In the genomic region with DNA sequence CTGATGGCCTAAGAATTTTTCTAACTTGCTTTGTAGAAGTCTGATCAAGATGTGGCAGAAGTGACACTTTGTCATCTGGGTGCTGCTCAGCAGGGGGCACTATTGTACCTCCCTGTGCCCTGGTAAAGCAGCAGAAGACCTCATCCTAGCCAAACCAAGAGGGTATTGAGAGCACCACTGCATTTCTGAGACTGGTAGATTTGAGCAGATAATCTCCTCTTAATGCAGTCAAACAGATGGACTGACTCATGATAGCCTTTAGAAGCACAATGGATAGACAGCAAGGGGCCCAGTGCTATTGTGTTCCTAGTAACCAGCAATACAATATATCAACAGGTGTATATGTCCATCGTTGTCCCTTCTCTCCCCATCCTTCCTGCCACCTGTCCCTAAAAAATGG, we compare ENCODE assay signal across 8 cellular contexts. TPM values are rescaled to one million over a fixed set of nuclear protein-coding genes. Genes with fewer than 3 reads are reported as not detected.
DNase-seq lines count a peak whose midpoint lies in the region; ATAC-seq, FAIRE-seq and TF ChIP-seq lines count a peak whose summit lies in the region.

No MANE protein-coding gene starts in this region.

- no peak overlapping the region for H3K4me2 ChIP-seq in HepG2 (ENCODE audit: low read depth, low read length)

- H3K79me2 ChIP-seq in HepG2 (ENCODE audit: insufficient read depth, low read length): peaks cover 16% of the 10 kb centered on the region

- intact Hi-C loops in HepG2 (cut with micrococcal nuclease; ENCODE audit: unreplicated experiment): no loop called here

- BruUV-seq in HepG2 (replicated peaks; lab: Mats Ljungman, UMichigan): no TSS peak

- WGBS in HepG2 (ENCODE audit: low lambda C conversion rate): 20% methylated on average over 1 of the region's 1 CpG

- no peak for TF ChIP-seq EP300 in HepG2 (IDR thresholded peaks at IDR 0.05; ENCODE audit: low read depth in 2 of 2, low read length in 2 of 2)
- no peak for TF ChIP-seq EP300 in HepG2 (CRISPR knock-in tag; IDR thresholded peaks at IDR 0.05; ENCODE audit: borderline replicate concordance)

- H3K9me3 ChIP-seq in HepG2 (ENCODE audit: low read length): no peaks in the 10 kb centered on the region

- peak; percentile 44; the same call in 1 of the 2 replicates for TF ChIP-seq RAD21 in HepG2 (CRISPR knock-in tag; IDR thresholded peaks at IDR 0.05)

- H3K4me3 ChIP-seq in astrocyte of the spinal cord (ENCODE audit: low read depth, low read length) (no peak overlapping the region), HepG2 (replicated peaks in 1 of 3; ENCODE audit: insufficient read depth in 1 of 3, low read depth in 2 of 3, low read length in 3 of 3) (no peak overlapping the region)

- no peak for TF ChIP-seq POLR2A in HepG2 (IDR thresholded peaks at IDR 0.05; ENCODE audit: insufficient read depth in 1 of 2, low read depth in 2 of 2, low read length in 2 of 2)

- H3K27me3 ChIP-seq in HepG2 (ENCODE audit: control insufficient read depth in 1 of 2, insufficient read depth in 2 of 2, low read length in 2 of 2): no peaks in the 10 kb centered on the region; a peak in 1 of 5 replicates

- no peak overlapping the region for H3K4me3 Mint-ChIP-seq in stimulated activated naive B cell treated with anti-CD40 and anti-IgM and Interleukin-4, amounts not matched to agents 10 μg/mL and 1 μg/mL and 100 μg/mL, for 72 hours

- H3K27ac ChIP-seq in HepG2 (ENCODE audit: extremely low read length, insufficient read depth, low read length): no peak overlapping the region

- H3K27me3 Mint-ChIP-seq in stimulated activated naive B cell treated with anti-CD40 and anti-IgM and Interleukin-4, amounts not matched to agents 10 μg/mL and 1 μg/mL and 100 μg/mL, for 72 hours: peaks cover 2 to 3% of the 10 kb centered on the region in 2 donors

- H3K9me3 Mint-ChIP-seq in stimulated activated naive B cell treated with anti-CD40 and anti-IgM and Interleukin-4, amounts not matched to agents 10 μg/mL and 1 μg/mL and 100 μg/mL, for 72 hours: no peaks in the 10 kb centered on the region

- peaks cover 17 to 18% of the 10 kb centered on the region in 2 donors for H3K36me3 Mint-ChIP-seq in stimulated activated naive B cell treated with anti-CD40 and anti-IgM and Interleukin-4, amounts not matched to agents 10 μg/mL and 1 μg/mL and 100 μg/mL, for 72 hours

- peaks cover 34% of the 10 kb centered on the region for H3K4me1 ChIP-seq in HepG2 (ENCODE audit: insufficient read depth, low read length)

- H3K36me3 ChIP-seq in HepG2 (replicated peaks in 1 of 2; ENCODE audit: control insufficient read depth in 1 of 2, insufficient read depth in 2 of 2, low read length in 2 of 2): no peaks in the 10 kb centered on the region

- POLR2A ChIA-PET in GM10248 (lab: Yijun Ruan, JAX) (no interaction called here), HepG2 (lab: Yijun Ruan, JAX) (no interaction called here)

- no peak overlapping the region for H3K27ac Mint-ChIP-seq in stimulated activated naive B cell treated with anti-CD40 and anti-IgM and Interleukin-4, amounts not matched to agents 10 μg/mL and 1 μg/mL and 100 μg/mL, for 72 hours

- peaks cover 14% of the 10 kb centered on the region for H4K20me1 ChIP-seq in HepG2 (ENCODE audit: insufficient read depth, low read length)

- no peak overlapping the region for H2AFZ ChIP-seq in HepG2 (ENCODE audit: low read length)

- H3K4me1 Mint-ChIP-seq in stimulated activated naive B cell treated with anti-CD40 and anti-IgM and Interleukin-4, amounts not matched to agents 10 μg/mL and 1 μg/mL and 100 μg/mL, for 72 hours: peaks cover 7 to 11% of the 10 kb centered on the region in 2 donors

- no peak overlapping the region for H3K9ac ChIP-seq in HepG2 (ENCODE audit: insufficient read depth, low read depth, low read length)

- DNase-seq in GM10248 (ENCODE audit: extremely low spot score) (peak; percentile 62), NCI-H128 (lab: John Stamatoyannopoulos, UW; ENCODE audit: unreplicated experiment) (peak; percentile 53), T-helper 22 cell (ENCODE audit: low read depth) (peak; percentile 14), astrocyte of the spinal cord (ENCODE audit: low read depth, low spot score) (peak; percentile 35), HepG2 (ENCODE audit: low spot score) (peak; percentile 43)
- peak; percentile 36 for DNase-seq in stimulated activated naive B cell treated with anti-CD40 and anti-IgM and Interleukin-4, amounts not matched to agents 10 μg/mL and 1 μg/mL and 100 μg/mL, for 72 hours

- CTCF ChIA-PET in GM10248 (lab: Yijun Ruan, JAX) (interaction anchor here (1.0 to 1.3 kb wide), 3 partner anchors 12 to 86 kb away, joined by 3 to 4 read pairs (median 3); no protein-coding TSS in a partner anchor), HepG2 (lab: Yijun Ruan, JAX; ENCODE audit: low intra/inter-chr PET ratio, low total read pairs) (interaction anchor here (0.9 to 2.5 kb wide), 3 partner anchors 13 to 149 kb away, joined by 3 to 20 read pairs (median 3); a partner anchor contains a TSS)

- TF ChIP-seq CTCF in GM10248 (IDR thresholded peaks at IDR 0.05; ENCODE audit: control extremely low read depth, extremely low read depth, low read depth, missing control alignments) (peak; percentile 78), astrocyte of the spinal cord (IDR thresholded peaks at IDR 0.05; ENCODE audit: low read depth, low read length) (peak; percentile 43), HepG2 (CRISPR knock-in tag; IDR thresholded peaks at IDR 0.05) (peak; percentile 86)

- in situ Hi-C loops in astrocyte of the spinal cord (cut with HindIII; ENCODE audit: low sequenced_read_pairs) (no loop called here), HepG2 (cut with HindIII; ENCODE audit: extremely low pct_ligation_motif_present, low pct_unique_long_range_greater_than_20kb) (no loop called here)

- ATAC-seq in HepG2: no peak
- no peak for ATAC-seq in stimulated activated naive B cell treated with anti-CD40 and anti-IgM and Interleukin-4, amounts not matched to agents 10 μg/mL and 1 μg/mL and 100 μg/mL, for 72 hours (replicated peaks)
- ATAC-seq in HG03175 (IDR thresholded peaks at IDR 0.05; ENCODE audit: unreplicated experiment): no peak
- ATAC-seq in HG03025 (IDR thresholded peaks at IDR 0.05; ENCODE audit: low FRiP score, unreplicated experiment): no peak

- FAIRE-seq in HepG2 (lab: Jason Lieb, UNC): no peak

RNA-seq across cellular contexts. Expression of a gene that starts 5.7 kb away (rescaled TPM):
- 307 and 481 TPM in 2 replicates for total RNA-seq in HepG2 (2016; rRNA removed; fragmentation: Illumina TruSeq; extraction: Trizol)
- total RNA-seq in HepG2 (2016; cell fraction: cytosol; rRNA removed; fragmentation: Illumina TruSeq; extraction: Trizol; ENCODE audit: low read depth): 53.8 and 55.7 TPM in 2 replicates
- total RNA-seq in HepG2 (2016; cell fraction: insoluble cytoplasmic fraction; rRNA removed; fragmentation: Illumina TruSeq; extraction: Trizol): 323 and 475 TPM in 2 replicates
- total RNA-seq in HepG2 (2016; cell fraction: membrane; rRNA removed; fragmentation: Illumina TruSeq; extraction: Trizol): 138 and 148 TPM in 2 replicates
- 108 and 115 TPM in 2 replicates for total RNA-seq in HepG2 (2016; cell fraction: nucleus; rRNA removed; fragmentation: Illumina TruSeq; extraction: Trizol)
- 131 and 160 TPM in 2 replicates for polyA plus RNA-seq in HepG2 (2011; rRNA removed)
- 118 and 149 TPM in 2 replicates for polyA plus RNA-seq in HepG2 (2011; cell fraction: cytosol; rRNA removed)
- 45.9 and 62.4 TPM in 2 replicates for polyA plus RNA-seq in HepG2 (2011; cell fraction: nucleus; rRNA removed)
- 153 and 194 TPM in 2 replicates for polyA plus RNA-seq in HepG2 (2012)
- polyA plus RNA-seq in HepG2 (2016; cell fraction: cytosol; fragmentation: Illumina TruSeq; extraction: Trizol; ENCODE audit: low read depth): 89.5 and 101 TPM in 2 replicates
- polyA plus RNA-seq in HepG2 (2016; cell fraction: insoluble cytoplasmic fraction; fragmentation: Illumina TruSeq; extraction: Trizol; ENCODE audit: low read depth): 611 and 615 TPM in 2 replicates
- polyA plus RNA-seq in HepG2 (2016; cell fraction: membrane; fragmentation: Illumina TruSeq; extraction: Trizol; ENCODE audit: low read depth): 145 TPM in 2 replicates
- polyA plus RNA-seq in HepG2 (2016; cell fraction: nucleus; fragmentation: Illumina TruSeq; extraction: Trizol; ENCODE audit: insufficient read depth, low read depth): 192 and 200 TPM in 2 replicates
- 66.0 and 182 TPM in 2 replicates for polyA minus RNA-seq in HepG2 (2011; rRNA and poly(A)+ RNA removed; ENCODE audit: low replicate concordance)
- 56.6 and 67.6 TPM in 2 replicates for polyA minus RNA-seq in HepG2 (2011; cell fraction: cytosol; rRNA and poly(A)+ RNA removed)
- polyA minus RNA-seq in HepG2 (2011; cell fraction: nucleus; rRNA and poly(A)+ RNA removed): 52.8 and 54.2 TPM in 2 replicates

RNA-seq across cellular contexts. Expression of a gene that starts 20.0 kb away (rescaled TPM):
- total RNA-seq in HepG2 (2016; rRNA removed; fragmentation: Illumina TruSeq; extraction: Trizol): not detected in 2 replicates
- total RNA-seq in HepG2 (2016; cell fraction: cytosol; rRNA removed; fragmentation: Illumina TruSeq; extraction: Trizol; ENCODE audit: low read depth): not detected in 2 replicates
- total RNA-seq in HepG2 (2016; cell fraction: insoluble cytoplasmic fraction; rRNA removed; fragmentation: Illumina TruSeq; extraction: Trizol): not detected in 2 replicates
- total RNA-seq in HepG2 (2016; cell fraction: membrane; rRNA removed; fragmentation: Illumina TruSeq; extraction: Trizol): not detected in 2 replicates
- not detected in 2 replicates for total RNA-seq in HepG2 (2016; cell fraction: nucleus; rRNA removed; fragmentation: Illumina TruSeq; extraction: Trizol)
- not detected in 2 replicates for polyA plus RNA-seq in HepG2 (2011; rRNA removed)
- not detected in 2 replicates for polyA plus RNA-seq in HepG2 (2011; cell fraction: cytosol; rRNA removed)
- not detected in 2 replicates for polyA plus RNA-seq in HepG2 (2011; cell fraction: nucleus; rRNA removed)
- not detected in 2 replicates for polyA plus RNA-seq in HepG2 (2012)
- polyA plus RNA-seq in HepG2 (2016; cell fraction: cytosol; fragmentation: Illumina TruSeq; extraction: Trizol; ENCODE audit: low read depth): not detected in 2 replicates
- polyA plus RNA-seq in HepG2 (2016; cell fraction: insoluble cytoplasmic fraction; fragmentation: Illumina TruSeq; extraction: Trizol; ENCODE audit: low read depth): not detected in 2 replicates
- polyA plus RNA-seq in HepG2 (2016; cell fraction: membrane; fragmentation: Illumina TruSeq; extraction: Trizol; ENCODE audit: low read depth): not detected in 2 replicates
- not detected in 2 replicates for polyA plus RNA-seq in HepG2 (2016; cell fraction: nucleus; fragmentation: Illumina TruSeq; extraction: Trizol; ENCODE audit: insufficient read depth, low read depth)
- not detected in 2 replicates for polyA minus RNA-seq in HepG2 (2011; rRNA and poly(A)+ RNA removed; ENCODE audit: low replicate concordance)
- not detected in 2 replicates for polyA minus RNA-seq in HepG2 (2011; cell fraction: cytosol; rRNA and poly(A)+ RNA removed)
- not detected in 2 replicates for polyA minus RNA-seq in HepG2 (2011; cell fraction: nucleus; rRNA and poly(A)+ RNA removed)

RNA-seq across cellular contexts. Expression of a gene that starts 31.3 kb away (rescaled TPM):
- not detected in 2 replicates for total RNA-seq in HepG2 (2016; rRNA removed; fragmentation: Illumina TruSeq; extraction: Trizol)
- not detected in 2 replicates for total RNA-seq in HepG2 (2016; cell fraction: cytosol; rRNA removed; fragmentation: Illumina TruSeq; extraction: Trizol; ENCODE audit: low read depth)
- total RNA-seq in HepG2 (2016; cell fraction: insoluble cytoplasmic fraction; rRNA removed; fragmentation: Illumina TruSeq; extraction: Trizol): not detected in 2 replicates
- not detected in 2 replicates for total RNA-seq in HepG2 (2016; cell fraction: membrane; rRNA removed; fragmentation: Illumina TruSeq; extraction: Trizol)
- total RNA-seq in HepG2 (2016; cell fraction: nucleus; rRNA removed; fragmentation: Illumina TruSeq; extraction: Trizol): not detected in 2 replicates
- polyA plus RNA-seq in HepG2 (2011; rRNA removed): not detected in 2 replicates
- polyA plus RNA-seq in HepG2 (2011; cell fraction: cytosol; rRNA removed): not detected in 2 replicates
- polyA plus RNA-seq in HepG2 (2011; cell fraction: nucleus; rRNA removed): not detected in 2 replicates
- not detected in 2 replicates for polyA plus RNA-seq in HepG2 (2012)
- polyA plus RNA-seq in HepG2 (2016; cell fraction: cytosol; fragmentation: Illumina TruSeq; extraction: Trizol; ENCODE audit: low read depth): not detected in 2 replicates
- polyA plus RNA-seq in HepG2 (2016; cell fraction: insoluble cytoplasmic fraction; fragmentation: Illumina TruSeq; extraction: Trizol; ENCODE audit: low read depth): not detected in 2 replicates
- polyA plus RNA-seq in HepG2 (2016; cell fraction: membrane; fragmentation: Illumina TruSeq; extraction: Trizol; ENCODE audit: low read depth): not detected in 2 replicates
- not detected in 2 replicates for polyA plus RNA-seq in HepG2 (2016; cell fraction: nucleus; fragmentation: Illumina TruSeq; extraction: Trizol; ENCODE audit: insufficient read depth, low read depth)
- 0.04 TPM in 1 of 2 replicates, not detected in the other for polyA minus RNA-seq in HepG2 (2011; rRNA and poly(A)+ RNA removed; ENCODE audit: low replicate concordance)
- polyA minus RNA-seq in HepG2 (2011; cell fraction: cytosol; rRNA and poly(A)+ RNA removed): not detected in 2 replicates
- 0.12 TPM in 1 of 2 replicates, not detected in the other for polyA minus RNA-seq in HepG2 (2011; cell fraction: nucleus; rRNA and poly(A)+ RNA removed)

RNA-seq across cellular contexts. Expression of a gene that starts 34.6 kb away (rescaled TPM):
- 74.2 and 75.9 TPM in 2 replicates for total RNA-seq in HepG2 (2016; rRNA removed; fragmentation: Illumina TruSeq; extraction: Trizol)
- total RNA-seq in HepG2 (2016; cell fraction: cytosol; rRNA removed; fragmentation: Illumina TruSeq; extraction: Trizol; ENCODE audit: low read depth): 32.2 and 32.3 TPM in 2 replicates
- total RNA-seq in HepG2 (2016; cell fraction: insoluble cytoplasmic fraction; rRNA removed; fragmentation: Illumina TruSeq; extraction: Trizol): 62.4 and 77.2 TPM in 2 replicates
- total RNA-seq in HepG2 (2016; cell fraction: membrane; rRNA removed; fragmentation: Illumina TruSeq; extraction: Trizol): 48.4 and 51.5 TPM in 2 replicates
- 90.2 and 98.9 TPM in 2 replicates for total RNA-seq in HepG2 (2016; cell fraction: nucleus; rRNA removed; fragmentation: Illumina TruSeq; extraction: Trizol)
- 140 and 159 TPM in 2 replicates for polyA plus RNA-seq in HepG2 (2011; rRNA removed)
- polyA plus RNA-seq in HepG2 (2011; cell fraction: cytosol; rRNA removed): 59.5 and 64.7 TPM in 2 replicates
- polyA plus RNA-seq in HepG2 (2011; cell fraction: nucleus; rRNA removed): 243 and 295 TPM in 2 replicates
- 73.3 and 82.5 TPM in 2 replicates for polyA plus RNA-seq in HepG2 (2012)
- polyA plus RNA-seq in HepG2 (2016; cell fraction: cytosol; fragmentation: Illumina TruSeq; extraction: Trizol; ENCODE audit: low read depth): 27.7 and 30.6 TPM in 2 replicates
- 83.4 and 108 TPM in 2 replicates for polyA plus RNA-seq in HepG2 (2016; cell fraction: insoluble cytoplasmic fraction; fragmentation: Illumina TruSeq; extraction: Trizol; ENCODE audit: low read depth)
- polyA plus RNA-seq in HepG2 (2016; cell fraction: membrane; fragmentation: Illumina TruSeq; extraction: Trizol; ENCODE audit: low read depth): 43.4 and 53.2 TPM in 2 replicates
- polyA plus RNA-seq in HepG2 (2016; cell fraction: nucleus; fragmentation: Illumina TruSeq; extraction: Trizol; ENCODE audit: insufficient read depth, low read depth): 205 and 223 TPM in 2 replicates
- 231 and 359 TPM in 2 replicates for polyA minus RNA-seq in HepG2 (2011; rRNA and poly(A)+ RNA removed; ENCODE audit: low replicate concordance)
- polyA minus RNA-seq in HepG2 (2011; cell fraction: cytosol; rRNA and poly(A)+ RNA removed): 29.0 and 31.7 TPM in 2 replicates
- polyA minus RNA-seq in HepG2 (2011; cell fraction: nucleus; rRNA and poly(A)+ RNA removed): 310 and 330 TPM in 2 replicates
